ENCODE assay signal across 15 cellular contexts in the genomic region with DNA sequence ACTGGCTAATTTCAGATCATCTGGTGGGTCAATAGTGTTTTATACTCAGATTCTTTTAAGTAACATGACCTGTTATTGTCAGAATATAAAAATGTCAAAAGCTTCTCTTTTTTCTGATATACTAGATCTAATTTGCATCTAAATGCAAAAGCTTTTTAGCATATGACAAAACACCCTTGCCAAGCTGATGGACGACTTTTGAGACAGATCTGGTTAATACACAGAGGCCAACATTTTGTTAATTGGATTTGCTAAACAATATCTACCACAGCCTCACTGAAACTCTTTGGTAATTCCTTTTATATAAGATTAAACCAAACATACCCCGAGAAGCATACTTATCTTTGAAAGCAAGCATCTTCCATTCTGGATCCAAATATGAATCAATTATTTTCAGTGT. TPM values are rescaled to one million over a fixed set of nuclear protein-coding genes. Genes with fewer than 3 reads are reported as not detected.
A peak's percentile ranks its signal among the peaks of the same experiment; 100 is the strongest.
DNase-seq lines count a peak whose midpoint lies in the region; TF ChIP-seq lines count a peak whose summit lies in the region.
"Had no signal": no experiment of that assay in that cellular context is flagged by ENCODE, and none has a peak within 500 bp of the region (broad histone marks: within the 10 kb centered on the region; RNA-seq: fewer than 3 reads in every experiment).

No MANE protein-coding gene starts in this region.

- BruUV-seq in mammary epithelial cell (replicated peaks; lab: Mats Ljungman, UMichigan), result no TSS peak
- BruUV-seq in MCF 10A (replicated peaks; lab: Mats Ljungman, UMichigan), result no TSS peak

- no peaks in the 10 kb centered on the region for H3K27me3 ChIP-seq in mammary epithelial cell (ENCODE audit: insufficient read depth, low read length)
- no peaks in the 10 kb centered on the region for H3K27me3 ChIP-seq in dorsolateral prefrontal cortex

- DNase-seq in mammary epithelial cell (no peak), MCF 10A (ENCODE audit: unreplicated experiment) (no peak), NCI-H774 (lab: John Stamatoyannopoulos, UW) (peak; percentile 18), SK-N-DZ (ENCODE audit: low spot score) (peak; percentile 50), NCI-H2029 treated with DMSO at 0.1 percent for 48 hours (lab: John Stamatoyannopoulos, UW) (no peak), dorsolateral prefrontal cortex (no peak), lower leg skin (ENCODE audit: low spot score in 2 of 2) (no peak)
- DNase-seq: 8988T; C1 segment of cervical spinal cord; Calu3; CD4-positive, alpha-beta T cell; DMS 273 treated with DMSO at 0.1 percent for 48 hours; GM23248; H7 had no signal

- CTCF ChIA-PET in mammary epithelial cell (lab: Charles Lee; ENCODE audit: low non-redundant PET) (interaction anchor here (0.7 kb wide), 1 partner anchor 94 kb away, joined by 3 read pairs; no protein-coding TSS in a partner anchor), MCF 10A (lab: Yijun Ruan, JAX) (interaction anchor here (0.6 to 2.9 kb wide), 3 partner anchors 10 to 329 kb away, joined by 3 to 13 read pairs (median 3); no protein-coding TSS in a partner anchor)

- dilution Hi-C loops in mammary epithelial cell (cut with HindIII; ENCODE audit: low sequenced_read_pairs), result no loop called here

- no peak for TF ChIP-seq POLR2A in lower leg skin (IDR thresholded peaks at IDR 0.05)

- no peak overlapping the region for H3K4me2 ChIP-seq in mammary epithelial cell (ENCODE audit: insufficient read depth, low read depth, low read length)

- no peaks in the 10 kb centered on the region for H3K4me1 Mint-ChIP-seq in MCF 10A (ENCODE audit: insufficient read depth, unreplicated experiment)
- H3K4me1 Mint-ChIP-seq: B cell had no signal

- no peak overlapping the region for H3K4me3 Mint-ChIP-seq in MCF 10A (ENCODE audit: unreplicated experiment)
- H3K4me3 Mint-ChIP-seq: B cell; CD4-positive, alpha-beta T cell had no signal

- TF ChIP-seq CTCF in mammary epithelial cell (conservative IDR thresholded peaks at IDR 0.05 in 1 of 2, IDR thresholded peaks at IDR 0.05 in 1 of 2; ENCODE audit: extremely low read depth in 1 of 2, insufficient read depth in 1 of 2, low read depth in 1 of 2, low read length in 2 of 2) (no peak), MCF 10A (IDR thresholded peaks at IDR 0.05; ENCODE audit: unreplicated experiment) (no peak), dorsolateral prefrontal cortex (IDR thresholded peaks at IDR 0.05 in 54 of 56, conservative IDR thresholded peaks at IDR 0.05 in 2 of 56; ENCODE audit: low read depth in 1 of 56, partially characterized antibody in 56 of 56) (no peak), lower leg skin (IDR thresholded peaks at IDR 0.05) (no peak)

- WGBS in mammary epithelial cell (ENCODE audit: low coverage, missing lambda C conversion rate), result 67% methylated on average over 2 of the region's 2 CpGs
- 61 to 62% methylated on average over 2 of the region's 2 CpGs for WGBS in lower leg skin, 2 donors

- H4K20me1 ChIP-seq in mammary epithelial cell (ENCODE audit: insufficient read depth, low read length), result no peaks in the 10 kb centered on the region

- H3K79me2 ChIP-seq in mammary epithelial cell (ENCODE audit: insufficient read depth, low read length), result no peaks in the 10 kb centered on the region

- H3K9ac ChIP-seq in mammary epithelial cell (ENCODE audit: insufficient read depth, low read length), result peak overlapping the region; percentile 13
- H3K9ac ChIP-seq: GM23248 had no signal

- no peak overlapping the region for H3K27ac Mint-ChIP-seq in MCF 10A (ENCODE audit: low read depth, unreplicated experiment)
- H3K27ac Mint-ChIP-seq: B cell; CD4-positive, alpha-beta T cell had no signal

- H3K27me3 Mint-ChIP-seq in MCF 10A (ENCODE audit: insufficient read depth, unreplicated experiment), result no peaks in the 10 kb centered on the region

- in situ Hi-C loops in mammary epithelial cell (cut with MboI; ENCODE audit: low sequenced_read_pairs in 2 of 2), result no loop called here

- no peaks in the 10 kb centered on the region for H3K9me3 Mint-ChIP-seq in MCF 10A (ENCODE audit: unreplicated experiment)
- H3K9me3 Mint-ChIP-seq: CD4-positive, alpha-beta T cell had no signal

- H2AFZ ChIP-seq in mammary epithelial cell (ENCODE audit: low read depth, low read length), result no peak overlapping the region
- H2AFZ ChIP-seq: GM23248 had no signal

- no peak overlapping the region for H3K4me3 ChIP-seq in mammary epithelial cell (replicated peaks in 1 of 3; ENCODE audit: insufficient read depth in 1 of 3, low read depth in 2 of 3, low read length in 3 of 3)
- no peak overlapping the region for H3K4me3 ChIP-seq in dorsolateral prefrontal cortex
- no peak overlapping the region for H3K4me3 ChIP-seq in lower leg skin (ENCODE audit: low read depth, poor library complexity, severe bottlenecking)
- H3K4me3 ChIP-seq: GM23248 had no signal

- H3K36me3 Mint-ChIP-seq in MCF 10A (ENCODE audit: insufficient read depth, unreplicated experiment), result no peaks in the 10 kb centered on the region

- H3K4me1 ChIP-seq in mammary epithelial cell (ENCODE audit: insufficient read depth, low read length), result no peaks in the 10 kb centered on the region

- no peaks in the 10 kb centered on the region for H3K36me3 ChIP-seq in mammary epithelial cell (ENCODE audit: insufficient read depth, low read length)

- POLR2A ChIA-PET in MCF 10A (lab: Yijun Ruan, JAX), result interaction anchor here (0.7 to 3.5 kb wide), 2 partner anchors 10 to 333 kb away, joined by 3 to 23 read pairs; partner anchors contain the start of gene NOL11

- H3K27ac ChIP-seq in mammary epithelial cell (ENCODE audit: insufficient read depth, low read depth, low read length), result no peak overlapping the region
- H3K27ac ChIP-seq in dorsolateral prefrontal cortex, result no peak overlapping the region
- H3K27ac ChIP-seq: GM23248 had no signal

- no peaks in the 10 kb centered on the region for H3K9me3 ChIP-seq in mammary epithelial cell (replicated peaks; ENCODE audit: insufficient read depth, low read length)

- intact Hi-C loops in mammary epithelial cell (cut with micrococcal nuclease), result no loop called here
- intact Hi-C loops in MCF 10A (cut with micrococcal nuclease), result no loop called here
- intact Hi-C loops in dorsolateral prefrontal cortex (cut with DNase I), result no loop called here
- intact Hi-C loops in lower leg skin (cut with DNase I; ENCODE audit: low total_unique reads), result no loop called here

RNA-seq across cellular contexts. Expression of gene NOL11, which starts 10.3 kb away (rescaled TPM):
- 10 to 100 TPM; 36.5 to 40.6 TPM for total RNA-seq in mammary epithelial cell
- polyA plus RNA-seq in mammary epithelial cell, result 33.6 TPM
- 50.6 TPM for polyA minus RNA-seq in mammary epithelial cell
- total RNA-seq in MCF 10A (2022), result 45.4 and 50.4 TPM in 2 replicates
- 88.3 and 91.1 TPM in 2 replicates for polyA plus RNA-seq in SK-N-DZ (2014; cell fraction: cytosol; rRNA removed)
- 118 and 136 TPM in 2 replicates for polyA plus RNA-seq in SK-N-DZ (2014; cell fraction: nucleus; rRNA removed)
- 10 to 100 TPM; 16.2 to 36.1 (median 25.5) TPM for total RNA-seq in dorsolateral prefrontal cortex
- 10 to 100 TPM; 22.6 to 38.8 (median 30.1) TPM for total RNA-seq in lower leg skin

Comparison
In these comparisons a context has a peak if more than half of its experiments do, and no peak if none do; other contexts are left out.
1. DNase-seq: peak in NCI-H774 (single experiment) and SK-N-DZ (single experiment); none in mammary epithelial cell (single experiment), MCF 10A (single experiment), NCI-H2029 treated with DMSO at 0.1 percent for 48 hours (single experiment), dorsolateral prefrontal cortex (0 of 10) and lower leg skin (0 of 2).